In genomic region chr14:39374846-39375245, GRCh38 we compare ENCODE assay signal across 15 cellular contexts. TPM values are rescaled to one million over a fixed set of nuclear protein-coding genes. Genes with fewer than 3 reads are reported as not detected.
DNase-seq lines count a peak whose midpoint lies in the region; ATAC-seq and TF ChIP-seq lines count a peak whose summit lies in the region.
"Had no signal": no experiment of that assay in that cellular context is flagged by ENCODE, and none has a peak within 500 bp of the region (broad histone marks: within the 10 kb centered on the region; RNA-seq: fewer than 3 reads in every experiment).

No MANE protein-coding gene starts in this region.

- H3K4me3 ChIP-seq in astrocyte of the cerebellum (ENCODE audit: low read depth, low read length) = no peak overlapping the region
- H3K4me3 ChIP-seq: esophagus squamous epithelium, spleen had no signal

- H3K27ac ChIP-seq in foreskin keratinocyte = no peak overlapping the region
- H3K27ac ChIP-seq: esophagus squamous epithelium, neutrophil, spleen had no signal

- ATAC-seq in foreskin keratinocyte (peak; percentile 41), HG02973 (IDR thresholded peaks at IDR 0.05; ENCODE audit: unreplicated experiment) (no peak), GM21825 (IDR thresholded peaks at IDR 0.05; ENCODE audit: unreplicated experiment) (no peak)
- ATAC-seq: activated naive CD4-positive, alpha-beta T cell treated with anti-CD3 and anti-CD28 coated beads, Interleukin-2, amount 50 U/mL, for 72 hours had no signal

- TF ChIP-seq CTCF in HFFc6 (IDR thresholded peaks at IDR 0.05) (no peak), astrocyte of the cerebellum (IDR thresholded peaks at IDR 0.05; ENCODE audit: low read depth, low read length, missing control alignments) (no peak), foreskin keratinocyte (conservative IDR thresholded peaks at IDR 0.05) (no peak), GM20000 (IDR thresholded peaks at IDR 0.05; ENCODE audit: extremely low read depth, missing control alignments) (no peak)

- H3K27me3 ChIP-seq in foreskin keratinocyte = no peaks in the 10 kb centered on the region
- H3K27me3 ChIP-seq: esophagus squamous epithelium, neutrophil, spleen had no signal

- H3K36me3 Mint-ChIP-seq in HFFc6 (ENCODE audit: low read depth) = peaks cover 5% of the 10 kb centered on the region

- peak overlapping the region; percentile 58 for H3K4me3 Mint-ChIP-seq in HFFc6

- peak overlapping the region; percentile 93 for H3K27ac Mint-ChIP-seq in HFFc6
- H3K27ac Mint-ChIP-seq: activated naive CD4-positive, alpha-beta T cell treated with anti-CD3 and anti-CD28 coated beads, Interleukin-2, amount 50 U/mL, for 72 hours had no signal

- no peaks in the 10 kb centered on the region for H3K9me3 Mint-ChIP-seq in HFFc6
- H3K9me3 Mint-ChIP-seq: activated naive CD4-positive, alpha-beta T cell treated with anti-CD3 and anti-CD28 coated beads, Interleukin-2, amount 50 U/mL, for 72 hours had no signal

- no peaks in the 10 kb centered on the region; the same call in 1 of the 2 replicates for H3K27me3 Mint-ChIP-seq in HFFc6 (ENCODE audit: insufficient read depth)

- H3K4me1 Mint-ChIP-seq in HFFc6 (ENCODE audit: low read depth) = peaks cover 69% of the 10 kb centered on the region

- DNase-seq in A172 (ENCODE audit: low spot score) (peak; percentile 8), HFFc6 (peak; percentile 80), astrocyte of the cerebellum (ENCODE audit: low read depth) (peak; percentile 19), foreskin keratinocyte (peak; percentile 6 to 47), GM20000 (ENCODE audit: low spot score) (no peak), NCI-H2171 (lab: John Stamatoyannopoulos, UW) (no peak)
- DNase-seq: 8988T, DMS153, esophagus squamous epithelium, NCI-H1105, spleen had no signal

- in situ Hi-C loops in astrocyte of the cerebellum (cut with HindIII; ENCODE audit: low sequenced_read_pairs) = no loop called here

- peaks cover 9% of the 10 kb centered on the region for H3K4me1 ChIP-seq in foreskin keratinocyte

RNA-seq across cellular contexts. Expression of gene FBXO33, which starts 57.4 kb away (rescaled TPM):
- total RNA-seq in A172 (2014; rRNA removed; shearing (Covaris generic)) = 8.3 and 9.4 TPM in 2 replicates
- total RNA-seq in HFFc6 (2021; fragmentation: NEBNext Ultra II Directional; extraction: Animal tissue kit (Norgen Biotek cat#: 25700)) = 10 to 100 TPM; 15.3 to 18.1 (median 17.2) TPM
- 9.6 and 9.9 TPM in 2 replicates for total RNA-seq in foreskin keratinocyte
- 3.5 and 4.3 TPM in 2 replicates for polyA plus RNA-seq in foreskin keratinocyte

Comparison
In these comparisons a context has a peak if more than half of its experiments do, and no peak if none do; other contexts are left out.
1. DNase-seq: peak in A172 (single experiment), HFFc6 (single experiment), astrocyte of the cerebellum (single experiment) and foreskin keratinocyte (2 of 2); none in GM20000 (single experiment) and NCI-H2171 (single experiment).